Comparison of ENCODE assay signal across 8 cellular contexts in genomic region chr16:67841198-67841815, GRCh38. TPM values are rescaled to one million over a fixed set of nuclear protein-coding genes. Genes with fewer than 3 reads are reported as not detected.
A peak's percentile ranks its signal among the peaks of the same experiment; 100 is the strongest.
DNase-seq lines count a peak whose midpoint lies in the region; ATAC-seq and TF ChIP-seq lines count a peak whose summit lies in the region.

No MANE protein-coding gene starts in this region.

- ATAC-seq in activated CD4-positive, alpha-beta T cell treated with anti-CD3 and anti-CD28 coated beads for 36 hours, result no peak
- ATAC-seq in left lobe of liver, result peak; percentile 0

- DNase-seq in activated CD4-positive, alpha-beta T cell treated with anti-CD3 and anti-CD28 coated beads for 36 hours, result no peak
- DNase-seq in activated CD4-positive, alpha-beta T cell treated with anti-CD3 and anti-CD28 coated beads, Interleukin-2, amount 50 U/mL, for 4 hours, result no peak
- DNase-seq in adrenal gland (no peak), left lobe of liver (ENCODE audit: low spot score) (no peak), iPS-NIHi11 (ENCODE audit: low spot score) (no peak), NCI-H446 (lab: John Stamatoyannopoulos, UW) (no peak), RPMI8226 (no peak)

- H3K4me3 ChIP-seq in adrenal gland, result peak overlapping the region in 2 of 4 donors; percentile 75 to 94

- H3K27ac ChIP-seq in adrenal gland, result peak overlapping the region in 4 of 5 donors; percentile 94 to 100 (median 98)
- H3K27ac ChIP-seq in temporal lobe (ENCODE audit: low read depth, low read length), result peak overlapping the region; percentile 98

- no peaks in the 10 kb centered on the region for H3K27me3 Mint-ChIP-seq in activated CD4-positive, alpha-beta T cell treated with anti-CD3 and anti-CD28 coated beads for 36 hours

- no peak for TF ChIP-seq CTCF in adrenal gland (IDR thresholded peaks at IDR 0.05)

- H3K9me3 ChIP-seq in adrenal gland (replicated peaks in 1 of 3), result no peaks in the 10 kb centered on the region

- no peaks in the 10 kb centered on the region for H3K36me3 ChIP-seq in adrenal gland (replicated peaks in 1 of 2)

- POLR2A ChIA-PET in activated CD4-positive, alpha-beta T cell treated with anti-CD3 and anti-CD28 coated beads for 36 hours (lab: Charles Lee), result interaction anchor here (0.8 kb wide), 1 partner anchor 9 kb away, joined by 3 read pairs; no protein-coding TSS in a partner anchor

- H3K9me3 Mint-ChIP-seq in activated CD4-positive, alpha-beta T cell treated with anti-CD3 and anti-CD28 coated beads for 36 hours (ENCODE audit: low read depth), result no peaks in the 10 kb centered on the region

- H3K4me1 ChIP-seq in adrenal gland (replicated peaks in 1 of 2), result peaks cover 31 to 36% of the 10 kb centered on the region in 2 donors

- peak overlapping the region; percentile 97 for H3K27ac Mint-ChIP-seq in activated CD4-positive, alpha-beta T cell treated with anti-CD3 and anti-CD28 coated beads for 36 hours

- CTCF ChIA-PET in activated CD4-positive, alpha-beta T cell treated with anti-CD3 and anti-CD28 coated beads for 36 hours (lab: Charles Lee), result interaction anchor here (0.8 to 1.0 kb wide), 3 partner anchors 17 to 129 kb away, joined by 4 read pairs; no protein-coding TSS in a partner anchor

- intact Hi-C loops in activated CD4-positive, alpha-beta T cell treated with anti-CD3 and anti-CD28 coated beads for 36 hours (cut with DNase I, micrococcal nuclease), result loop anchor here in 1 of 2 experiments (10.0 kb wide), 1 partner anchor 317 kb away; the partner anchor contains the start of gene RIPOR1
- intact Hi-C loops in adrenal gland (cut with DNase I), result no loop called here

- peaks cover 33% of the 10 kb centered on the region for H3K4me1 Mint-ChIP-seq in activated CD4-positive, alpha-beta T cell treated with anti-CD3 and anti-CD28 coated beads for 36 hours

- 45 to 55% (median 50%) methylated on average over 15 to 17 of the region's 17 CpGs for WGBS in adrenal gland, 4 donors

- H3K36me3 Mint-ChIP-seq in activated CD4-positive, alpha-beta T cell treated with anti-CD3 and anti-CD28 coated beads for 36 hours (ENCODE audit: low read depth), result peaks cover 15% of the 10 kb centered on the region

- peak overlapping the region; percentile 94 for H3K4me3 Mint-ChIP-seq in activated CD4-positive, alpha-beta T cell treated with anti-CD3 and anti-CD28 coated beads for 36 hours

- H3K27me3 ChIP-seq in adrenal gland, result no peaks in the 10 kb centered on the region

- no peak for TF ChIP-seq POLR2A in adrenal gland (IDR thresholded peaks at IDR 0.05)

RNA-seq across cellular contexts. Expression of gene THAP11, which starts 0.8 kb away (rescaled TPM):
- 10 to 100 TPM; 31.8 to 34.5 TPM for total RNA-seq in activated CD4-positive, alpha-beta T cell treated with anti-CD3 and anti-CD28 coated beads for 36 hours
- total RNA-seq in adrenal gland (10 to 100 TPM; 19.9 to 85.6 (median 44.7) TPM), left lobe of liver (12.8 TPM), temporal lobe (16.7 TPM)
- 1 to 10 TPM; 8.4 to 8.6 (median 8.5) TPM for polyA plus RNA-seq in adrenal gland

RNA-seq across cellular contexts. Expression of gene NUTF2, which starts 5.4 kb away (rescaled TPM):
- total RNA-seq in activated CD4-positive, alpha-beta T cell treated with anti-CD3 and anti-CD28 coated beads for 36 hours, result 100 to 1,000 TPM; 156 to 249 TPM
- 100 to 1,000 TPM in 2 of 8 donors, 10 to 100 TPM in 6; 30.0 to 201 (median 80.7) TPM for total RNA-seq in adrenal gland
- polyA plus RNA-seq in adrenal gland, result 100 to 1,000 TPM; 131 to 170 (median 134) TPM
- total RNA-seq in left lobe of liver, result 23.2 TPM
- 58.8 TPM for total RNA-seq in temporal lobe

RNA-seq across cellular contexts. Expression of gene CENPT, which starts 6.2 kb away (rescaled TPM):
- total RNA-seq in activated CD4-positive, alpha-beta T cell treated with anti-CD3 and anti-CD28 coated beads for 36 hours, result 10 to 100 TPM; 34.9 to 48.6 TPM
- total RNA-seq in adrenal gland, result 10 to 100 TPM; 18.1 to 58.6 (median 38.7) TPM
- 100 to 1,000 TPM in 2 of 3 donors, 10 to 100 TPM in 1; 15.8 to 250 (median 126) TPM for polyA plus RNA-seq in adrenal gland
- total RNA-seq in left lobe of liver, result 23.1 TPM
- 23.8 TPM for total RNA-seq in temporal lobe

RNA-seq across cellular contexts. Expression of gene EDC4, which starts 31.5 kb away (rescaled TPM):
- 10 to 100 TPM; 92.8 to 96.9 TPM for total RNA-seq in activated CD4-positive, alpha-beta T cell treated with anti-CD3 and anti-CD28 coated beads for 36 hours
- 10 to 100 TPM; 34.0 to 70.8 (median 54.1) TPM for total RNA-seq in adrenal gland
- 100 to 1,000 TPM in 1 of 3 donors, 10 to 100 TPM in 2; 57.8 to 115 (median 73.3) TPM for polyA plus RNA-seq in adrenal gland
- total RNA-seq in left lobe of liver, result 22.1 TPM
- 51.9 TPM for total RNA-seq in temporal lobe

RNA-seq across cellular contexts. Expression of gene TSNAXIP1, which starts 34.6 kb away (rescaled TPM):
- total RNA-seq in activated CD4-positive, alpha-beta T cell treated with anti-CD3 and anti-CD28 coated beads for 36 hours, result 1 to 10 TPM in 1 of 2 experiments, under 1 TPM in 1; 0.62 to 1.1 TPM
- total RNA-seq in adrenal gland, result 1 to 10 TPM in 7 of 8 donors, under 1 TPM in 1; 0.72 to 3.6 (median 2.1) TPM
- 10 to 100 TPM in 2 of 3 donors, 1 to 10 TPM in 1; 2.2 to 18.7 (median 15.7) TPM for polyA plus RNA-seq in adrenal gland
- 2.1 TPM for total RNA-seq in left lobe of liver
- 3.0 TPM for total RNA-seq in temporal lobe
